In genomic region chr12:55720894-55721444, GRCh38 we compare ENCODE assay signal across 8 cellular contexts. TPM values are rescaled to one million over a fixed set of nuclear protein-coding genes. Genes with fewer than 3 reads are reported as not detected.
DNase-seq lines count a peak whose midpoint lies in the region; TF ChIP-seq lines count a peak whose summit lies in the region.

No MANE protein-coding gene starts in this region.

- H3K36me3 ChIP-seq in SJCRH30: peaks cover 25% of the 10 kb centered on the region

- no peak overlapping the region for H3K4ac ChIP-seq in H9 (ENCODE audit: low read depth, low read length)

- no peaks in the 10 kb centered on the region for H4K20me1 ChIP-seq in H9 (ENCODE audit: control insufficient read depth, insufficient read depth, insufficient read length)

- no peak overlapping the region for H3K27ac ChIP-seq in H9 (ENCODE audit: insufficient read length, low read depth, low read length)
- 0 out of 2 replicates have a peak overlapping the region, but pooled peaks have one; percentile 3 for H3K27ac ChIP-seq in SJCRH30

- peaks cover 10 to 38% (median 30%) of the 10 kb centered on the region in 3 experiments; a peak in 6 of 7 replicates for H3K36me3 Mint-ChIP-seq in H9 (ENCODE audit: insufficient read depth in 1 of 3, low read depth in 3 of 3)
- H3K36me3 Mint-ChIP-seq in osteocyte (ENCODE audit: unreplicated experiment): peaks cover 16% of the 10 kb centered on the region

- H3K9me3 Mint-ChIP-seq in H9 (no peaks in the 10 kb centered on the region; a peak in 2 of 5 replicates), osteocyte (ENCODE audit: unreplicated experiment) (no peaks in the 10 kb centered on the region)

- no peak overlapping the region for H2BK20ac ChIP-seq in H9 (ENCODE audit: low read depth, low read length, poor library complexity, severe bottlenecking)

- H4K5ac ChIP-seq in H9 (ENCODE audit: insufficient read length, low read depth, low read length): no peak overlapping the region

- H3K9me3 ChIP-seq in H9 (ENCODE audit: control insufficient read depth, low read depth, low read length) (no peaks in the 10 kb centered on the region), SJCRH30 (replicated peaks) (no peaks in the 10 kb centered on the region)

- no peak overlapping the region for H3K56ac ChIP-seq in H9 (ENCODE audit: insufficient read length, low read depth, low read length)

- H2BK5ac ChIP-seq in H9 (ENCODE audit: insufficient read length, low read length): no peak overlapping the region

- H3K4me1 ChIP-seq in H9 (ENCODE audit: insufficient read depth, low read length) (peaks cover 13% of the 10 kb centered on the region; the same call in 1 of the 2 replicates), SJCRH30 (peaks cover 32% of the 10 kb centered on the region)

- no peak overlapping the region for H2BK120ac ChIP-seq in H9 (ENCODE audit: low read depth, low read length, poor library complexity, severe bottlenecking)

- no peak overlapping the region for H3K4me2 ChIP-seq in H9 (ENCODE audit: insufficient read depth, insufficient read length, low read length)

- peak overlapping the region in 1 of 3 experiments; percentile 75; a peak in 3 of 7 replicates for H3K27ac Mint-ChIP-seq in H9
- H3K27ac Mint-ChIP-seq in osteocyte (ENCODE audit: unreplicated experiment): peak overlapping the region; percentile 72

- no peaks in the 10 kb centered on the region for H3K79me1 ChIP-seq in H9 (ENCODE audit: insufficient read depth, low read depth, low read length, poor library complexity, severe bottlenecking)

- TF ChIP-seq CTCF in H9 (conservative IDR thresholded peaks at IDR 0.05) (peak; percentile 68), fibroblast of pulmonary artery (IDR thresholded peaks at IDR 0.05; ENCODE audit: low read length, missing control alignments) (peak; percentile 62), osteocyte (IDR thresholded peaks at IDR 0.05) (peak; percentile 63)

- peaks cover 38 to 42% of the 10 kb centered on the region in 2 experiments for H3K4me1 Mint-ChIP-seq in H9
- H3K4me1 Mint-ChIP-seq in osteocyte (ENCODE audit: unreplicated experiment): peaks cover 57% of the 10 kb centered on the region

- DNase-seq in AG08396 (ENCODE audit: low spot score) (peak; percentile 87), H9 (peak; percentile 84), SJCRH30 (peak; percentile 74 to 81), fibroblast of pulmonary artery (ENCODE audit: low read depth) (peak; percentile 90), osteocyte (ENCODE audit: extremely low spot score, unreplicated experiment) (no peak), activated T-cell treated with anti-CD3 and anti-CD28 coated beads for 4 hours (no peak)
- DNase-seq in stimulated activated CD4-positive, alpha-beta T cell treated with anti-CD3 and anti-CD28 coated beads, Interleukin-4, amount 100 ng/mL, for 4 hours: no peak
- DNase-seq in stimulated activated CD4-positive, alpha-beta T cell treated with anti-CD3 and anti-CD28 coated beads, Interleukin-4, amount 100 ng/mL, for 1 hour: no peak

- no peak overlapping the region for H2BK15ac ChIP-seq in H9 (ENCODE audit: low read depth, low read length)

- H3K23ac ChIP-seq in H9 (ENCODE audit: insufficient read length, low read depth, low read length): no peak overlapping the region

- no peak overlapping the region for H3K9ac ChIP-seq in H9 (ENCODE audit: extremely low read depth, insufficient read length, low read length)

- no CpG with 5 or more reads among the region's 9 CpGs for WGBS in H9 (ENCODE audit: extremely low coverage, insufficient read length, low lambda C conversion rate)

- no peak overlapping the region for H2AFZ ChIP-seq in H9 (ENCODE audit: low read length)

- no peaks in the 10 kb centered on the region for H3K27me3 ChIP-seq in H9 (ENCODE audit: insufficient read depth, low read length)
- H3K27me3 ChIP-seq in SJCRH30: no peaks in the 10 kb centered on the region

- no peak overlapping the region for H2BK12ac ChIP-seq in H9 (ENCODE audit: insufficient read length, low read depth, low read length)

- H3K27me3 Mint-ChIP-seq in H9 (ENCODE audit: low read depth): no peaks in the 10 kb centered on the region; the same call in 1 of the 2 replicates
- no peaks in the 10 kb centered on the region for H3K27me3 Mint-ChIP-seq in osteocyte (ENCODE audit: unreplicated experiment)

- H3K79me2 ChIP-seq in H9 (ENCODE audit: insufficient read depth, low read length): no peaks in the 10 kb centered on the region

- H4K8ac ChIP-seq in H9 (replicated peaks; ENCODE audit: insufficient read length, low read depth, low read length): no peak overlapping the region

- H3K4me3 Mint-ChIP-seq in H9 (no peak overlapping the region), osteocyte (ENCODE audit: unreplicated experiment) (no peak overlapping the region)

- no peak overlapping the region for H3K14ac ChIP-seq in H9 (ENCODE audit: insufficient read depth, low read length)

- no peak overlapping the region for H3K4me3 ChIP-seq in SJCRH30
- no peak overlapping the region for H3K4me3 ChIP-seq in fibroblast of pulmonary artery (replicated peaks; ENCODE audit: low read depth, low read length)

- no peak overlapping the region for H2AK5ac ChIP-seq in H9 (ENCODE audit: insufficient read length, low read length)

- H3K18ac ChIP-seq in H9 (ENCODE audit: insufficient read length, low read depth, low read length): no peak overlapping the region

- peaks cover 9% of the 10 kb centered on the region for H3K23me2 ChIP-seq in H9 (ENCODE audit: insufficient read length, low read depth, low read length, poor library complexity, severe bottlenecking)

- no peak overlapping the region for H4K91ac ChIP-seq in H9 (ENCODE audit: insufficient read length, low read depth, low read length)

- no peak overlapping the region for H3T11ph ChIP-seq in H9 (ENCODE audit: low read length)

RNA-seq across cellular contexts. Expression of gene RDH5, which starts 0.8 kb away (rescaled TPM):
- total RNA-seq in H9 (2021): 4.0 and 6.6 TPM in 2 replicates
- total RNA-seq in SJCRH30 (2014; rRNA removed; shearing (Covaris generic)): 2.0 and 2.5 TPM in 2 replicates
- 4.1 and 5.9 TPM in 2 replicates for total RNA-seq in osteocyte

RNA-seq across cellular contexts. Expression of gene BLOC1S1, which starts 5.1 kb away (rescaled TPM):
- total RNA-seq in H9 (2021): 104 and 108 TPM in 2 replicates
- 66.7 and 76.2 TPM in 2 replicates for total RNA-seq in SJCRH30 (2014; rRNA removed; shearing (Covaris generic))
- total RNA-seq in osteocyte: 99.4 and 103 TPM in 2 replicates

RNA-seq across cellular contexts. Expression of gene CD63, which starts 7.8 kb away (rescaled TPM):
- 581 and 589 TPM in 2 replicates for total RNA-seq in H9 (2021)
- total RNA-seq in SJCRH30 (2014; rRNA removed; shearing (Covaris generic)): 598 and 676 TPM in 2 replicates
- total RNA-seq in osteocyte: 1,511 and 1,600 TPM in 2 replicates

RNA-seq across cellular contexts. Expression of gene ITGA7, which starts 13.3 kb away (rescaled TPM):
- 114 and 119 TPM in 2 replicates for total RNA-seq in H9 (2021)
- 21.8 and 27.1 TPM in 2 replicates for total RNA-seq in SJCRH30 (2014; rRNA removed; shearing (Covaris generic))
- total RNA-seq in osteocyte: 5.1 and 5.7 TPM in 2 replicates

RNA-seq across cellular contexts. Expression of gene GDF11, which starts 22.0 kb away (rescaled TPM):
- 31.2 and 31.8 TPM in 2 replicates for total RNA-seq in H9 (2021)
- total RNA-seq in SJCRH30 (2014; rRNA removed; shearing (Covaris generic)): 9.1 and 10.5 TPM in 2 replicates
- 11.6 and 14.0 TPM in 2 replicates for total RNA-seq in osteocyte

Comparison
In these comparisons a context has a peak if more than half of its experiments do, and no peak if none do; other contexts are left out.
1. DNase-seq: peak in AG08396 (single experiment), H9 (single experiment), SJCRH30 (2 of 2) and fibroblast of pulmonary artery (single experiment); none in osteocyte (single experiment), stimulated activated CD4-positive, alpha-beta T cell treated with anti-CD3 and anti-CD28 coated beads, Interleukin-4, amount 100 ng/mL, for 4 hours (0 of 2), stimulated activated CD4-positive, alpha-beta T cell treated with anti-CD3 and anti-CD28 coated beads, Interleukin-4, amount 100 ng/mL, for 1 hour (single experiment) and activated T-cell treated with anti-CD3 and anti-CD28 coated beads for 4 hours (single experiment).
2. Peak in every context shown above with its lines, with median percentiles within 50 percentile points of each other: CTCF ChIP-seq.